20 cellular contexts compared by ENCODE assay signal in the genomic region with DNA sequence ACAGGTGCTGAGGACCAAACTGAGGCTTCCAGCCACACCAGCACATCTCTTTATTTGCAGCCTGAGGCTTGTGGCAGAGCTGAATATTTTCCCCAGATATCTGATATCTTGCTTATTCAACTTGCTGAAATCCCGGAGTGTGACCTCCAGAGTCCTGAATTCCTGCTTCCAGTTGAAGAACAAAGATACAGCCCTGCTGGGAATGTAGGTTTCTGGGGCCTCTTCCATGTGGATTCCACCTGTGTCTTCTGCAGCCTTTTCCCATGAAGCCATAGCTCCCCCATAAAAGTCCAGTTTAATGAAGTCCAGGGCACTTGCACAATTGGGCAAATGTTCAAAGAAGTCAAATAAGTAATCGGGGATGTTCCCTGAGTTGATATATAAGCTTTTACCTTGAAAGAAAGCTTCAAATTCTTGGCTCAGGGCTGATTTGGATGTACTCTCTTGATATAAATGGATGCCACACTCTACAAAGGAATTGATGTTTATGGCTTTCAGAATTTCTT. TPM values are rescaled to one million over a fixed set of nuclear protein-coding genes. Genes with fewer than 3 reads are reported as not detected.
"Had no signal": no experiment of that assay in that cellular context is flagged by ENCODE, and none has a peak within 500 bp of the region (broad histone marks: within the 10 kb centered on the region; RNA-seq: fewer than 3 reads in every experiment).

No MANE protein-coding gene starts in this region.

- H3K36me3 Mint-ChIP-seq: naive thymus-derived CD4-positive, alpha-beta T cell; type B pancreatic cell had no signal

- H3K4me3 Mint-ChIP-seq: naive thymus-derived CD4-positive, alpha-beta T cell; nephron progenitor cell; type B pancreatic cell had no signal

- FAIRE-seq: colon, islet of Langerhans, small intestine had no signal

- H3K9me3 Mint-ChIP-seq: nephron progenitor cell, type B pancreatic cell had no signal

- H3K4me1 Mint-ChIP-seq: naive thymus-derived CD4-positive, alpha-beta T cell; nephron progenitor cell had no signal

- H3K4me1 ChIP-seq: gastrocnemius medialis, heart right ventricle, right atrium auricular region, thyroid gland had no signal

- DNase-seq: dermis blood vessel endothelial cell; erythroblast; gastrocnemius medialis; heart right ventricle; hypothalamus; mammary epithelial cell; naive thymus-derived CD4-positive, alpha-beta T cell; nephron progenitor cell; ovary; small intestine; stimulated activated CD4-positive, alpha-beta T cell treated with anti-CD3 and anti-CD28 coated beads, Interleukin-12 subunit alpha, Interleukin-12 subunit beta, amount 100 ng/mL, for 4 hours; stimulated activated naive CD4-positive, alpha-beta T cell; stomach; substantia nigra; thyroid gland had no signal

- ATAC-seq: gastrocnemius medialis; heart right ventricle; left lobe of liver; naive thymus-derived CD4-positive, alpha-beta T cell had no signal

- H3K4me3 ChIP-seq: gastrocnemius medialis, heart right ventricle, ovary, right atrium auricular region, stomach, thyroid gland had no signal

- H3K9me3 ChIP-seq: gastrocnemius medialis, heart right ventricle, ovary, right atrium auricular region, stomach, thyroid gland had no signal

- H3K27ac ChIP-seq: gastrocnemius medialis, heart right ventricle, ovary, right atrium auricular region, stomach, thyroid gland had no signal

- H3K27me3 Mint-ChIP-seq: naive thymus-derived CD4-positive, alpha-beta T cell; type B pancreatic cell had no signal

- H3K36me3 ChIP-seq: gastrocnemius medialis, ovary, right atrium auricular region, thyroid gland had no signal

- H3K27ac Mint-ChIP-seq: naive thymus-derived CD4-positive, alpha-beta T cell; nephron progenitor cell; type B pancreatic cell had no signal

- H3K27me3 ChIP-seq: gastrocnemius medialis, heart right ventricle, ovary, right atrium auricular region, stomach, thyroid gland had no signal

RNA-seq across cellular contexts. Expression of gene NLRC4, which starts 14.9 kb away (rescaled TPM):
- total RNA-seq: dermis blood vessel endothelial cell, mammary epithelial cell had no signal
- polyA plus RNA-seq: mammary epithelial cell; naive thymus-derived CD4-positive, alpha-beta T cell had no signal
